1 cellular context compared by ENCODE assay signal in genomic region chr10:74901867-74902439, GRCh38.
TF ChIP-seq lines count a peak whose summit lies in the region.

No MANE protein-coding gene starts in this region.

TF ChIP-seq in GM23338, 12 proteins besides CTCF, POLR2A, EP300 and RAD21 (continued from another document):
- no peak for TF ChIP-seq ZNF462 (CRISPR knock-in tag; IDR thresholded peaks at IDR 0.05)
